10 cellular contexts compared by ENCODE assay signal in genomic region chr1:151310986-151311385, GRCh38. TPM values are rescaled to one million over a fixed set of nuclear protein-coding genes. Genes with fewer than 3 reads are reported as not detected.
DNase-seq lines count a peak whose midpoint lies in the region; ATAC-seq and TF ChIP-seq lines count a peak whose summit lies in the region.
"Had no signal": no experiment of that assay in that cellular context is flagged by ENCODE, and none has a peak within 500 bp of the region (broad histone marks: within the 10 kb centered on the region; RNA-seq: fewer than 3 reads in every experiment).

No MANE protein-coding gene starts in this region.

- intact Hi-C loops in lower lobe of right lung (cut with DNase I), result no loop called here

- H3K9me3 Mint-ChIP-seq in activated T-cell treated with anti-CD3 and anti-CD28 coated beads, Interleukin-2, amount 50 U/mL, for 24 hours, result no peaks in the 10 kb centered on the region
- no peaks in the 10 kb centered on the region for H3K9me3 Mint-ChIP-seq in brain

- H3K27ac Mint-ChIP-seq in activated T-cell treated with anti-CD3 and anti-CD28 coated beads, Interleukin-2, amount 50 U/mL, for 24 hours, result peak overlapping the region; percentile 98
- peak overlapping the region in 4 of 5 experiments; percentile 72 to 97 (median 97) for H3K27ac Mint-ChIP-seq in brain

- H3K27me3 Mint-ChIP-seq in activated T-cell treated with anti-CD3 and anti-CD28 coated beads, Interleukin-2, amount 50 U/mL, for 24 hours, result no peaks in the 10 kb centered on the region
- peaks cover 5% of the 10 kb centered on the region for H3K27me3 Mint-ChIP-seq in brain

- ATAC-seq in lower lobe of right lung, result peak in 1 of 2 donors; percentile 3
- ATAC-seq in thoracic aorta (ENCODE audit: insufficient number of reproducible peaks, low FRiP score, low read depth), result no peak
- no peak for ATAC-seq in HG03439 (IDR thresholded peaks at IDR 0.05; ENCODE audit: unreplicated experiment)
- ATAC-seq in GM21723 (IDR thresholded peaks at IDR 0.05; ENCODE audit: unreplicated experiment), result no peak

- H3K4me1 ChIP-seq in lower lobe of right lung, result peaks cover 60% of the 10 kb centered on the region
- H3K4me1 ChIP-seq in thoracic aorta (ENCODE audit: control insufficient read depth in 1 of 2, low read depth in 2 of 2), result peaks cover 23 to 46% of the 10 kb centered on the region in 2 donors

- peaks cover 90% of the 10 kb centered on the region for H3K36me3 Mint-ChIP-seq in activated T-cell treated with anti-CD3 and anti-CD28 coated beads, Interleukin-2, amount 50 U/mL, for 24 hours (ENCODE audit: low read depth)
- H3K36me3 Mint-ChIP-seq in brain, result peaks cover 71% of the 10 kb centered on the region

- DNase-seq in activated T-cell treated with anti-CD3 and anti-CD28 coated beads, Interleukin-2, amount 50 U/mL, for 24 hours, result no peak
- no peak for DNase-seq in activated T-cell treated with anti-CD3 and anti-CD28 coated beads, Interleukin-2, amount 50 U/mL, for 48 hours
- DNase-seq in lower lobe of right lung (no peak), thoracic aorta (ENCODE audit: low spot score) (no peak), hippocampal formation (lab: John Stamatoyannopoulos, UW) (no peak)
- DNase-seq: effector CD8-positive, alpha-beta T cell; NCI-H1417 had no signal

- H3K9me3 ChIP-seq in lower lobe of right lung (no peaks in the 10 kb centered on the region), thoracic aorta (no peaks in the 10 kb centered on the region)

- H3K36me3 ChIP-seq in lower lobe of right lung (peaks cover 99% of the 10 kb centered on the region), thoracic aorta (peaks cover 48% of the 10 kb centered on the region)

- no peak for TF ChIP-seq CTCF in brain (conservative IDR thresholded peaks at IDR 0.05)
- TF ChIP-seq CTCF in lower lobe of right lung (IDR thresholded peaks at IDR 0.05), result no peak
- no peak for TF ChIP-seq CTCF in thoracic aorta (IDR thresholded peaks at IDR 0.05)

- H3K4me3 ChIP-seq in lower lobe of right lung (no peak overlapping the region), thoracic aorta (no peak overlapping the region)

- peak overlapping the region; percentile 61 for H3K27ac ChIP-seq in lower lobe of right lung
- H3K27ac ChIP-seq in thoracic aorta, result peak overlapping the region; percentile 51 to 69

- H3K4me1 Mint-ChIP-seq in activated T-cell treated with anti-CD3 and anti-CD28 coated beads, Interleukin-2, amount 50 U/mL, for 24 hours (ENCODE audit: low read depth), result peaks cover 60% of the 10 kb centered on the region
- H3K4me1 Mint-ChIP-seq in brain, result peaks cover 68% of the 10 kb centered on the region

- H3K4me3 Mint-ChIP-seq in activated T-cell treated with anti-CD3 and anti-CD28 coated beads, Interleukin-2, amount 50 U/mL, for 24 hours, result peak overlapping the region; percentile 47
- peak overlapping the region in 1 of 5 experiments; percentile 31 for H3K4me3 Mint-ChIP-seq in brain

- no peaks in the 10 kb centered on the region for H3K27me3 ChIP-seq in lower lobe of right lung (ENCODE audit: low read depth)
- H3K27me3 ChIP-seq in thoracic aorta (replicated peaks; ENCODE audit: insufficient read depth), result no peaks in the 10 kb centered on the region

RNA-seq across cellular contexts. Expression of gene PI4KB, which starts 16.2 kb away (rescaled TPM):
- 63.9 TPM for polyA plus RNA-seq in brain (ENCODE audit: insufficient read depth, low read depth, low replicate concordance)
- total RNA-seq in lower lobe of right lung (66.0 TPM), thoracic aorta (10 to 100 TPM; 60.1 to 63.1 TPM)

RNA-seq across cellular contexts. Expression of gene ZNF687, which starts 28.9 kb away (rescaled TPM):
- 28.5 TPM for polyA plus RNA-seq in brain (ENCODE audit: insufficient read depth, low read depth, low replicate concordance)
- total RNA-seq in lower lobe of right lung (23.7 TPM), thoracic aorta (10 to 100 TPM; 22.7 to 32.2 TPM)

RNA-seq across cellular contexts. Expression of gene RFX5, which starts 36.1 kb away (rescaled TPM):
- 33.7 TPM for polyA plus RNA-seq in brain (ENCODE audit: insufficient read depth, low read depth, low replicate concordance)
- 57.6 TPM for total RNA-seq in lower lobe of right lung
- 10 to 100 TPM; 49.3 to 51.7 TPM for total RNA-seq in thoracic aorta

RNA-seq across cellular contexts. Expression of gene PSMD4, which starts 56.5 kb away (rescaled TPM):
- 266 TPM for polyA plus RNA-seq in brain (ENCODE audit: insufficient read depth, low read depth, low replicate concordance)
- total RNA-seq in lower lobe of right lung, result 106 TPM
- total RNA-seq in thoracic aorta, result 10 to 100 TPM; 79.1 to 87.6 TPM
